In genomic region chr1:198314817-198315216, GRCh38 we compare ENCODE assay signal across 7 cellular contexts.
DNase-seq lines count a peak whose midpoint lies in the region; ATAC-seq and TF ChIP-seq lines count a peak whose summit lies in the region.
"Not testable (repeated sequence)": the region's sequence is repeated elsewhere in the genome, so short reads cannot be mapped to it uniquely, and the experiment has no call there.

No MANE protein-coding gene starts in this region.

- peaks cover 20% of the 10 kb centered on the region; the same call in 2 of the 3 replicates for H3K36me3 Mint-ChIP-seq in GM23338 (ENCODE audit: low read depth)
- peaks cover 13% of the 10 kb centered on the region for H3K36me3 Mint-ChIP-seq in WTC11
- H3K36me3 Mint-ChIP-seq in endodermal cell (ENCODE audit: low read depth): peaks cover 46% of the 10 kb centered on the region
- peaks cover 46 to 64% of the 10 kb centered on the region in 2 donors for H3K36me3 Mint-ChIP-seq in stimulated activated naive B cell treated with anti-CD40 and anti-IgM and Interleukin-4, amounts not matched to agents 10 μg/mL and 1 μg/mL and 100 μg/mL, for 72 hours

- H3K27ac Mint-ChIP-seq in GM23338; WTC11; stimulated activated naive B cell treated with anti-CD40 and anti-IgM and Interleukin-4, amounts not matched to agents 10 μg/mL and 1 μg/mL and 100 μg/mL, for 72 hours: not testable (repeated sequence)
- H3K27ac Mint-ChIP-seq in endodermal cell: peak overlapping the region; percentile 79

- not testable (repeated sequence) for H2AFZ ChIP-seq in GM23338

- H2AK5ac ChIP-seq in mesendoderm (ENCODE audit: low read length): not testable (repeated sequence)

- H3K4me3 Mint-ChIP-seq in GM23338 (peak overlapping the region; percentile 61), WTC11 (peak overlapping the region; percentile 74), endodermal cell (peak overlapping the region; percentile 49)
- H3K4me3 Mint-ChIP-seq in stimulated activated naive B cell treated with anti-CD40 and anti-IgM and Interleukin-4, amounts not matched to agents 10 μg/mL and 1 μg/mL and 100 μg/mL, for 72 hours: not testable (repeated sequence)

- H3K9me2 ChIP-seq in GM23338 (ENCODE audit: insufficient read depth): not testable (repeated sequence)

- WGBS in endodermal cell (ENCODE audit: insufficient coverage in 1 of 2, insufficient read length in 1 of 2), 2 experiments: 65 to 90% methylated on average over 4 to 15 of the region's 15 CpGs
- no CpG with 5 or more reads among the region's 15 CpGs for WGBS in iPS DF 6.9 (ENCODE audit: insufficient coverage, insufficient read length)
- no CpG with 5 or more reads among the region's 15 CpGs for WGBS in mesendoderm (ENCODE audit: extremely low coverage, insufficient coverage, low lambda C conversion rate)

- H2BK120ac ChIP-seq in mesendoderm (ENCODE audit: low read depth, low read length): not testable (repeated sequence)

- H3K4me2 ChIP-seq in GM23338: peak overlapping the region; percentile 73
- H3K4me2 ChIP-seq in mesendoderm (ENCODE audit: low read length): not testable (repeated sequence)

- H3K79me1 ChIP-seq in mesendoderm (ENCODE audit: low read length): not testable (repeated sequence)

- CTCF ChIA-PET in WTC11 (lab: Charles Lee): interaction anchor here (0.6 kb wide), 1 partner anchor 158 kb away, joined by 3 read pairs; no protein-coding TSS in a partner anchor

- H3K9me3 ChIP-seq in HUES6 (ENCODE audit: control insufficient read depth, insufficient read depth, low read depth, low read length); endodermal cell (ENCODE audit: control insufficient read depth, low read length); iPS DF 6.9 (ENCODE audit: control insufficient read depth, insufficient read depth, low read length): not testable (repeated sequence)

- H3K9me3 Mint-ChIP-seq in GM23338: peaks cover 12% of the 10 kb centered on the region; the same call in 2 of the 3 replicates
- not testable (repeated sequence) for H3K9me3 Mint-ChIP-seq in WTC11; stimulated activated naive B cell treated with anti-CD40 and anti-IgM and Interleukin-4, amounts not matched to agents 10 μg/mL and 1 μg/mL and 100 μg/mL, for 72 hours
- H3K9me3 Mint-ChIP-seq in endodermal cell: peaks cover 29% of the 10 kb centered on the region

- H3K79me2 ChIP-seq in GM23338 (replicated peaks; ENCODE audit: insufficient read depth); mesendoderm (ENCODE audit: control insufficient read depth, insufficient read depth, low read length): not testable (repeated sequence)

- not testable (repeated sequence) for ATAC-seq in GM23338; WTC11; stimulated activated naive B cell treated with anti-CD40 and anti-IgM and Interleukin-4, amounts not matched to agents 10 μg/mL and 1 μg/mL and 100 μg/mL, for 72 hours (replicated peaks)

- not testable (repeated sequence) for H4K5ac ChIP-seq in mesendoderm (ENCODE audit: low read length)

- H3K4me1 ChIP-seq in GM23338 (ENCODE audit: insufficient read depth): peaks cover 37% of the 10 kb centered on the region
- H3K4me1 ChIP-seq in HUES6 (ENCODE audit: control insufficient read depth, insufficient read depth, low read length): peaks cover 29% of the 10 kb centered on the region
- not testable (repeated sequence) for H3K4me1 ChIP-seq in endodermal cell (ENCODE audit: control insufficient read depth, insufficient read depth, low read length); iPS DF 6.9 (ENCODE audit: control insufficient read depth, insufficient read depth, low read length); mesendoderm (ENCODE audit: control insufficient read depth, low read depth, low read length)

- not testable (repeated sequence) for H2BK5ac ChIP-seq in mesendoderm (ENCODE audit: low read length)

- not testable (repeated sequence) for H3F3A ChIP-seq in GM23338 (replicated peaks; ENCODE audit: low read depth)

- not testable (repeated sequence) for H3K18ac ChIP-seq in mesendoderm (ENCODE audit: low read length)

- not testable (repeated sequence) for H3K27me3 ChIP-seq in GM23338 (ENCODE audit: insufficient read depth); HUES6 (ENCODE audit: control insufficient read depth, insufficient read depth, low read length); endodermal cell (ENCODE audit: control insufficient read depth, insufficient read depth, low read length, poor library complexity, severe bottlenecking); iPS DF 6.9 (ENCODE audit: control insufficient read depth, insufficient read depth, low read length); mesendoderm (ENCODE audit: insufficient read depth, low read length, poor library complexity)

- H3K9ac ChIP-seq in HUES6 (ENCODE audit: low read length): peak overlapping the region; percentile 74
- H3K9ac ChIP-seq in endodermal cell (ENCODE audit: extremely low read depth, low read length, poor library complexity, severe bottlenecking); mesendoderm (ENCODE audit: low read length): not testable (repeated sequence)

- POLR2A ChIA-PET in WTC11 (lab: Charles Lee): not testable (repeated sequence)

- H2BK15ac ChIP-seq in mesendoderm (replicated peaks; ENCODE audit: low read depth): not testable (repeated sequence)

- DNase-seq in GM23338 (ENCODE audit: low spot score) (peak; percentile 52), WTC11 (ENCODE audit: low spot score) (peak; percentile 83), endodermal cell (peak; percentile 84), mesendoderm (peak; percentile 68)
- DNase-seq in iPS DF 6.9 (ENCODE audit: low read depth, low spot score): not testable (repeated sequence)
- peak; percentile 1 for DNase-seq in stimulated activated naive B cell treated with anti-CD40 and anti-IgM and Interleukin-4, amounts not matched to agents 10 μg/mL and 1 μg/mL and 100 μg/mL, for 72 hours

- H3K27ac ChIP-seq in GM23338 (ENCODE audit: low read depth); HUES6 (ENCODE audit: low read depth, low read length); endodermal cell (ENCODE audit: low read depth, low read length); iPS DF 6.9 (ENCODE audit: low read length); mesendoderm (ENCODE audit: low read depth, low read length): not testable (repeated sequence)

- H3K4me3 ChIP-seq in GM23338 (peak overlapping the region; percentile 49), HUES6 (ENCODE audit: low read depth, low read length) (peak overlapping the region; percentile 53), iPS DF 6.9 (ENCODE audit: low read length) (peak overlapping the region; percentile 26; the same call in 1 of the 2 replicates)
- not testable (repeated sequence) for H3K4me3 ChIP-seq in endodermal cell (ENCODE audit: low read length); mesendoderm (ENCODE audit: low read length)

- H3K4ac ChIP-seq in mesendoderm (ENCODE audit: low read depth, low read length): not testable (repeated sequence)

- H3K56ac ChIP-seq in mesendoderm (ENCODE audit: low read length): not testable (repeated sequence)

- not testable (repeated sequence) for H3K23ac ChIP-seq in mesendoderm (ENCODE audit: low read length)

- not testable (repeated sequence) for H3K36me3 ChIP-seq in GM23338 (ENCODE audit: insufficient read depth); HUES6 (ENCODE audit: control insufficient read depth, insufficient read depth, low read length); endodermal cell (ENCODE audit: control insufficient read depth, insufficient read depth, low read length); iPS DF 6.9 (ENCODE audit: control insufficient read depth, insufficient read depth, low read length); mesendoderm (ENCODE audit: control insufficient read depth, insufficient read depth, low read length)

- H3K4me1 Mint-ChIP-seq in GM23338 (peaks cover 36% of the 10 kb centered on the region), WTC11 (peaks cover 39% of the 10 kb centered on the region), endodermal cell (peaks cover 20% of the 10 kb centered on the region)
- peaks cover 7 to 11% of the 10 kb centered on the region in 2 donors for H3K4me1 Mint-ChIP-seq in stimulated activated naive B cell treated with anti-CD40 and anti-IgM and Interleukin-4, amounts not matched to agents 10 μg/mL and 1 μg/mL and 100 μg/mL, for 72 hours

- not testable (repeated sequence) for TF ChIP-seq CTCF in GM23338 (conservative IDR thresholded peaks at IDR 0.05; ENCODE audit: low read depth in 2 of 2); WTC11 (IDR thresholded peaks at IDR 0.05); endodermal cell (conservative IDR thresholded peaks at IDR 0.05)

- H3K27me3 Mint-ChIP-seq in GM23338 (ENCODE audit: insufficient read depth, low read depth, poor library complexity) (peaks cover 11% of the 10 kb centered on the region), WTC11 (ENCODE audit: low read depth) (peaks cover 49% of the 10 kb centered on the region)
- H3K27me3 Mint-ChIP-seq in endodermal cell (ENCODE audit: insufficient read depth); stimulated activated naive B cell treated with anti-CD40 and anti-IgM and Interleukin-4, amounts not matched to agents 10 μg/mL and 1 μg/mL and 100 μg/mL, for 72 hours: not testable (repeated sequence)

- H4K20me1 ChIP-seq in GM23338 (replicated peaks; ENCODE audit: insufficient read depth): not testable (repeated sequence)

- H4K8ac ChIP-seq in mesendoderm (ENCODE audit: low read depth, low read length): not testable (repeated sequence)

TF ChIP-seq in GM23338, 12 proteins besides CTCF, POLR2A, EP300 and RAD21 (continues in another document):
- TF ChIP-seq CREB1 (CRISPR knock-in tag; IDR thresholded peaks at IDR 0.05; ENCODE audit: low read depth): 0 out of 2 replicates have a peak, but pooled peaks have one; percentile 5
